Comparison of ENCODE assay signal across 36 cellular contexts in genomic region chr18:49231541-49231940, GRCh38.
"Had no signal": no experiment of that assay in that cellular context is flagged by ENCODE, and none has a peak within 500 bp of the region (broad histone marks: within the 10 kb centered on the region; RNA-seq: fewer than 3 reads in every experiment).

No MANE protein-coding gene starts in this region.

- DNase-seq: Karpas-422, Kasumi-1, KG1, MG63, MM.1S, MV-4-11, NCI-H1048, NCI-H1092, NCI-H1092 treated with DMSO at 0.1 percent for 48 hours, NCI-H1105, NCI-H1105 treated with DMSO at 0.1 percent for 48 hours, NCI-H1417, NCI-H1417 treated with DMSO at 0.1 percent for 48 hours, NCI-H1436, NCI-H1436 treated with DMSO at 0.1 percent for 48 hours, NCI-H146, NCI-H1694, NCI-H1694 treated with DMSO at 0.1 percent for 48 hours, NCI-H187, NCI-H187 treated with DMSO at 0.1 percent for 48 hours, NCI-H1930, NCI-H2029, NCI-H2029 treated with DMSO at 0.1 percent for 48 hours, NCI-H2081, NCI-H2081 treated with DMSO at 0.1 percent for 48 hours, NCI-H2107, NCI-H2171, NCI-H2171 treated with DMSO at 0.1 percent for 48 hours, NCI-H2227 treated with DMSO at 0.1 percent for 48 hours, NCI-H226, NCI-H345, NCI-H446, NCI-H446 treated with DMSO at 0.1 percent for 48 hours, NCI-H510A, NCI-H510A treated with DMSO at 0.1 percent for 48 hours had no signal

- H3K27me3 ChIP-seq: MG63 had no signal

- H3K9ac ChIP-seq: KMS-11 had no signal

- H3K36me3 ChIP-seq: MG63 had no signal

- H3K4me2 ChIP-seq: KMS-11 had no signal

- H3K4me3 ChIP-seq: MG63 had no signal

- H3K27ac ChIP-seq: KMS-11 had no signal

- H3K9me3 ChIP-seq: MG63 had no signal
